Comparison of ENCODE assay signal across 8 cellular contexts in genomic region chr1:32992489-32993214, GRCh38. TPM values are rescaled to one million over a fixed set of nuclear protein-coding genes. Genes with fewer than 3 reads are reported as not detected.
DNase-seq lines count a peak whose midpoint lies in the region; ATAC-seq and TF ChIP-seq lines count a peak whose summit lies in the region.

No MANE protein-coding gene starts in this region.

- TF ChIP-seq CTCF in GM06990 (IDR thresholded peaks at IDR 0.05; ENCODE audit: insufficient read depth, low read length, poor library complexity, severe bottlenecking) (no peak), colonic mucosa (IDR thresholded peaks at IDR 0.05) (no peak), lung (IDR thresholded peaks at IDR 0.05; ENCODE audit: control extremely low read depth, extremely low read depth) (no peak)

- intact Hi-C loops in colonic mucosa (cut with DNase I): no loop called here

- no peak overlapping the region; the same call in 1 of the 2 replicates for H3K4me3 ChIP-seq in GM06990 (replicated peaks; ENCODE audit: low read depth, low read length)
- no peak overlapping the region for H3K4me3 ChIP-seq in HUES64 (ENCODE audit: low read length)
- no peak overlapping the region for H3K4me3 ChIP-seq in colonic mucosa
- H3K4me3 ChIP-seq in lung: no peak overlapping the region

- H3K9me3 Mint-ChIP-seq in stimulated activated naive CD8-positive, alpha-beta T cell treated with anti-CD3 and anti-CD28 coated beads, Interleukin-15, amount 100 ng/mL, for 72 hours: no peaks in the 10 kb centered on the region

- H3K9me3 ChIP-seq in HUES64 (ENCODE audit: insufficient read depth, low read depth, low read length) (no peaks in the 10 kb centered on the region), colonic mucosa (no peaks in the 10 kb centered on the region), lung (ENCODE audit: control insufficient read depth in 2 of 2, insufficient read depth in 1 of 2, low read length in 1 of 2) (no peaks in the 10 kb centered on the region)

- DNase-seq in GM06990 (ENCODE audit: extremely low read depth, insufficient read length): peak; percentile 80
- DNase-seq in T-helper 9 cell: peak; percentile 27
- DNase-seq in colonic mucosa: peak; percentile 87
- peak; percentile 89 for DNase-seq in lung (ENCODE audit: low spot score)
- peak; percentile 71 to 94 for DNase-seq in stimulated activated naive CD8-positive, alpha-beta T cell treated with anti-CD3 and anti-CD28 coated beads, Interleukin-15, amount 100 ng/mL, for 72 hours
- no peak for DNase-seq in NCI-H1092 treated with DMSO at 0.1 percent for 48 hours (lab: John Stamatoyannopoulos, UW)

- 74% methylated on average over 5 of the region's 5 CpGs for WGBS in HUES64
- WGBS in lung, 2 donors: 46 to 56% methylated on average over 5 of the region's 5 CpGs

- no peaks in the 10 kb centered on the region for H3K36me3 ChIP-seq in GM06990 (ENCODE audit: control insufficient read depth, insufficient read depth, low read length)
- H3K36me3 ChIP-seq in HUES64 (ENCODE audit: insufficient read depth, low read length): no peaks in the 10 kb centered on the region
- H3K36me3 ChIP-seq in colonic mucosa: no peaks in the 10 kb centered on the region
- no peaks in the 10 kb centered on the region for H3K36me3 ChIP-seq in lung (ENCODE audit: control insufficient read depth in 2 of 2, insufficient read depth in 2 of 2, low read length in 2 of 2)

- H3K27ac ChIP-seq in HUES64 (ENCODE audit: low read depth, low read length) (peak overlapping the region; percentile 32; the same call in 1 of the 2 replicates), colonic mucosa (peak overlapping the region; percentile 60), lung (ENCODE audit: low read depth in 1 of 2, low read length in 1 of 2) (peak overlapping the region in 1 of 2 donors; percentile 87)

- H3K4me1 ChIP-seq in HUES64 (ENCODE audit: insufficient read depth, low read length) (peaks cover 17% of the 10 kb centered on the region), colonic mucosa (peaks cover 5% of the 10 kb centered on the region), lung (ENCODE audit: control insufficient read depth in 2 of 2, insufficient read depth in 2 of 2, low read length in 2 of 2) (peaks cover 21 to 25% of the 10 kb centered on the region in 2 donors)

- H3K4me3 Mint-ChIP-seq in stimulated activated naive CD8-positive, alpha-beta T cell treated with anti-CD3 and anti-CD28 coated beads, Interleukin-15, amount 100 ng/mL, for 72 hours: peak overlapping the region; percentile 48 to 67

- H3K4me1 Mint-ChIP-seq in stimulated activated naive CD8-positive, alpha-beta T cell treated with anti-CD3 and anti-CD28 coated beads, Interleukin-15, amount 100 ng/mL, for 72 hours: peaks cover 53% of the 10 kb centered on the region

- H3K9ac ChIP-seq in HUES64 (ENCODE audit: low read depth, low read length) (no peak overlapping the region), colonic mucosa (ENCODE audit: low read depth in 2 of 2, low read length in 2 of 2) (peak overlapping the region in 1 of 2 donors; percentile 35)

- ATAC-seq in GM21786 (IDR thresholded peaks at IDR 0.05; ENCODE audit: unreplicated experiment) (peak; percentile 87), lung (ENCODE audit: insufficient read depth, low FRiP score) (peak; percentile 91)
- peak; percentile 97 for ATAC-seq in stimulated activated naive CD8-positive, alpha-beta T cell treated with anti-CD3 and anti-CD28 coated beads, Interleukin-15, amount 100 ng/mL, for 72 hours

- H3K27me3 ChIP-seq in GM06990 (replicated peaks; ENCODE audit: control insufficient read depth, insufficient read depth, low read length) (no peaks in the 10 kb centered on the region), HUES64 (ENCODE audit: insufficient read depth, low read length) (no peaks in the 10 kb centered on the region), colonic mucosa (no peaks in the 10 kb centered on the region), lung (ENCODE audit: control insufficient read depth, insufficient read depth) (no peaks in the 10 kb centered on the region)

- H3K27me3 Mint-ChIP-seq in stimulated activated naive CD8-positive, alpha-beta T cell treated with anti-CD3 and anti-CD28 coated beads, Interleukin-15, amount 100 ng/mL, for 72 hours: no peaks in the 10 kb centered on the region

- H3K27ac Mint-ChIP-seq in stimulated activated naive CD8-positive, alpha-beta T cell treated with anti-CD3 and anti-CD28 coated beads, Interleukin-15, amount 100 ng/mL, for 72 hours: peak overlapping the region; percentile 36 to 84

RNA-seq across cellular contexts. Expression of gene RNF19B, which starts 28.0 kb away (rescaled TPM):
- 9.8 TPM for polyA plus RNA-seq in HUES64 (2013, experiment 1 of 2)
- 9.4 TPM for polyA plus RNA-seq in HUES64 (2013, experiment 2 of 2)
- total RNA-seq in colonic mucosa (100 to 1,000 TPM in 1 of 2 donors, 10 to 100 TPM in 1; 44.4 to 106 TPM), lung (10 to 100 TPM; 15.5 to 38.1 TPM)
- 10 to 100 TPM in 1 of 2 donors, 1 to 10 TPM in 1; 5.1 to 65.9 TPM for polyA plus RNA-seq in lung

RNA-seq across cellular contexts. Expression of gene AK2, which starts 44.0 kb away (rescaled TPM):
- 101 TPM for polyA plus RNA-seq in HUES64 (2013, experiment 1 of 2)
- 94.8 TPM for polyA plus RNA-seq in HUES64 (2013, experiment 2 of 2)
- total RNA-seq in colonic mucosa (100 to 1,000 TPM; 206 to 243 TPM), lung (100 to 1,000 TPM in 1 of 2 donors, 10 to 100 TPM in 1; 86.8 to 127 TPM)
- 100 to 1,000 TPM in 1 of 2 donors, 10 to 100 TPM in 1; 87.6 to 115 TPM for polyA plus RNA-seq in lung
